ENCODE assay signal across 10 cellular contexts in genomic region chr2:167964650-167965404, GRCh38.
DNase-seq lines count a peak whose midpoint lies in the region; ATAC-seq, FAIRE-seq and TF ChIP-seq lines count a peak whose summit lies in the region.
"Had no signal": no experiment of that assay in that cellular context is flagged by ENCODE, and none has a peak within 500 bp of the region (broad histone marks: within the 10 kb centered on the region; RNA-seq: fewer than 3 reads in every experiment).

No MANE protein-coding gene starts in this region.

- peaks cover 8% of the 10 kb centered on the region; the same call in 1 of the 2 replicates for H3K36me3 ChIP-seq in RWPE2 (ENCODE audit: low read depth)
- peaks cover 16% of the 10 kb centered on the region for H3K36me3 ChIP-seq in effector memory CD4-positive, alpha-beta T cell (ENCODE audit: control insufficient read depth, insufficient read depth, low read length)
- no peaks in the 10 kb centered on the region for H3K36me3 ChIP-seq in gastrocnemius medialis

- H3K36me3 Mint-ChIP-seq in natural killer cell treated with Interleukin-12 subunit alpha and Interleukin-12 subunit beta and Interleukin-15 and Interleukin-18, amount 100 ng/mL, for 72 hours = peaks cover 16% of the 10 kb centered on the region
- no peaks in the 10 kb centered on the region for H3K36me3 Mint-ChIP-seq in natural killer cell

- H3K27me3 ChIP-seq in RWPE2 (ENCODE audit: insufficient read depth, poor library complexity, severe bottlenecking) = no peaks in the 10 kb centered on the region
- no peaks in the 10 kb centered on the region for H3K27me3 ChIP-seq in effector memory CD4-positive, alpha-beta T cell (replicated peaks; ENCODE audit: control insufficient read depth, insufficient read depth, low read length, poor library complexity, severe bottlenecking)
- H3K27me3 ChIP-seq in gastrocnemius medialis = no peaks in the 10 kb centered on the region

- ATAC-seq in natural killer cell treated with Interleukin-12 subunit alpha and Interleukin-12 subunit beta and Interleukin-15 and Interleukin-18, amount 100 ng/mL, for 72 hours = no peak
- ATAC-seq in natural killer cell (no peak), RWPE2 (ENCODE audit: low read depth) (no peak), gastrocnemius medialis (no peak)

- FAIRE-seq in frontal cortex (lab: Jason Lieb, UNC) = peak; percentile 37

- in situ Hi-C loops in gastrocnemius medialis (cut with MboI; ENCODE audit: low sequenced_read_pairs in 4 of 4) = no loop called here

- H3K4me1 Mint-ChIP-seq in natural killer cell treated with Interleukin-12 subunit alpha and Interleukin-12 subunit beta and Interleukin-15 and Interleukin-18, amount 100 ng/mL, for 72 hours (ENCODE audit: low read depth in 2 of 2) = peaks cover 30 to 31% of the 10 kb centered on the region in 2 donors
- H3K4me1 Mint-ChIP-seq in natural killer cell = peaks cover 13 to 35% of the 10 kb centered on the region in 2 donors

- H3K4me3 ChIP-seq in RWPE2 (ENCODE audit: severe bottlenecking) (no peak overlapping the region), gastrocnemius medialis (no peak overlapping the region)
- no peak overlapping the region for H3K4me3 ChIP-seq in effector memory CD4-positive, alpha-beta T cell (ENCODE audit: insufficient read depth, low read depth, low read length, poor library complexity, severe bottlenecking)

- no peak for DNase-seq in natural killer cell treated with Interleukin-12 subunit alpha and Interleukin-12 subunit beta and Interleukin-15 and Interleukin-18, amount 100 ng/mL, for 72 hours (ENCODE audit: low spot score)
- DNase-seq in natural killer cell (no peak), RWPE2 (ENCODE audit: low spot score) (no peak), frontal cortex (ENCODE audit: low spot score in 2 of 2) (no peak), gastrocnemius medialis (no peak)
- DNase-seq in effector memory CD4-positive, alpha-beta T cell = no peak
- DNase-seq in stimulated activated CD4-positive, alpha-beta T cell treated with anti-CD3 and anti-CD28 coated beads, Interleukin-4, amount 100 ng/mL, for 1 hour = no peak
- no peak for DNase-seq in activated CD8-positive, alpha-beta memory T cell treated with anti-CD3 and anti-CD28 coated beads for 24 hours
- DNase-seq: activated gamma-delta T cell treated with Interleukin-2 at 50 U/mL for 16 hours, T-helper 2 cell had no signal

- H3K4me1 ChIP-seq in RWPE2 (ENCODE audit: insufficient read depth, poor library complexity, severe bottlenecking) = no peaks in the 10 kb centered on the region
- no peaks in the 10 kb centered on the region for H3K4me1 ChIP-seq in effector memory CD4-positive, alpha-beta T cell (ENCODE audit: control insufficient read depth, insufficient read depth, low read length, poor library complexity, severe bottlenecking)
- H3K4me1 ChIP-seq in gastrocnemius medialis = no peaks in the 10 kb centered on the region

- TF ChIP-seq POLR2A in gastrocnemius medialis (IDR thresholded peaks at IDR 0.05) = no peak

- TF ChIP-seq CTCF in natural killer cell (IDR thresholded peaks at IDR 0.05) (no peak), RWPE2 (IDR thresholded peaks at IDR 0.05; ENCODE audit: poor library complexity, severe bottlenecking) (peak; percentile 24), gastrocnemius medialis (IDR thresholded peaks at IDR 0.05 in 4 of 5, conservative IDR thresholded peaks at IDR 0.05 in 1 of 5) (peak in 1 of 5 experiments; percentile 5)

- H3K9me3 Mint-ChIP-seq in natural killer cell treated with Interleukin-12 subunit alpha and Interleukin-12 subunit beta and Interleukin-15 and Interleukin-18, amount 100 ng/mL, for 72 hours = no peaks in the 10 kb centered on the region
- H3K9me3 Mint-ChIP-seq in natural killer cell = no peaks in the 10 kb centered on the region

- H3K9me3 ChIP-seq in RWPE2 (ENCODE audit: severe bottlenecking) (no peaks in the 10 kb centered on the region), gastrocnemius medialis (no peaks in the 10 kb centered on the region)
- no peaks in the 10 kb centered on the region for H3K9me3 ChIP-seq in effector memory CD4-positive, alpha-beta T cell (ENCODE audit: control insufficient read depth, low read length)

- no peak overlapping the region for H3K4me3 Mint-ChIP-seq in natural killer cell treated with Interleukin-12 subunit alpha and Interleukin-12 subunit beta and Interleukin-15 and Interleukin-18, amount 100 ng/mL, for 72 hours
- no peak overlapping the region for H3K4me3 Mint-ChIP-seq in natural killer cell

- peak overlapping the region; percentile 3 to 18 for H3K27ac Mint-ChIP-seq in natural killer cell treated with Interleukin-12 subunit alpha and Interleukin-12 subunit beta and Interleukin-15 and Interleukin-18, amount 100 ng/mL, for 72 hours
- peak overlapping the region in 1 of 2 donors; percentile 39 for H3K27ac Mint-ChIP-seq in natural killer cell

- H3K27ac ChIP-seq in RWPE2 (ENCODE audit: poor library complexity, severe bottlenecking) = no peak overlapping the region
- no peak overlapping the region for H3K27ac ChIP-seq in effector memory CD4-positive, alpha-beta T cell (ENCODE audit: insufficient read depth, low read length, poor library complexity, severe bottlenecking)
- no peak overlapping the region for H3K27ac ChIP-seq in gastrocnemius medialis

- H3K27me3 Mint-ChIP-seq in natural killer cell treated with Interleukin-12 subunit alpha and Interleukin-12 subunit beta and Interleukin-15 and Interleukin-18, amount 100 ng/mL, for 72 hours = no peaks in the 10 kb centered on the region
- no peaks in the 10 kb centered on the region for H3K27me3 Mint-ChIP-seq in natural killer cell (ENCODE audit: low read depth in 2 of 2)

- intact Hi-C loops in natural killer cell (cut with micrococcal nuclease) (no loop called here), gastrocnemius medialis (cut with DNase I; ENCODE audit: low total_unique reads) (no loop called here)
